Comparison of ENCODE assay signal across 19 cellular contexts in the genomic region with DNA sequence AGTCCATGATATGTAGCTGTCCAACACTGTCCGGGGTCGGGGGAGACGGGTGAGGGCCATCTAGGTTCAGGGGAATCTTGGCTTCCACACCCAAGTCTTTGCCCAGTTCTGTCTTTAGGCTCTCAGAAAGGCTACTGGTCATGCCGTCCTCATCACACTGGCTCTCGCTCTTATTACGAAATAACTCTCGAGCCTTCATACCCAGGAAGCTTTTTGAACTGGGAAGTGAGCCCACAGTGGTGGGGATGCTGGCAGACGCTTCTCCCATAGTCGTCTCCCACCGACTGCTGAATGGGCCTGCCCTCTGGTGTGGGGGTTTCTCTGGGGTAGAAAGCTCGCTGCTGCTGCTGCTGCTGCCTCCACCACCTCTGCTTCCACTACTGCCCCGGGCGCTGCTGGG. TPM values are rescaled to one million over a fixed set of nuclear protein-coding genes. Genes with fewer than 3 reads are reported as not detected.
"Had no signal": no experiment of that assay in that cellular context is flagged by ENCODE, and none has a peak within 500 bp of the region (broad histone marks: within the 10 kb centered on the region; RNA-seq: fewer than 3 reads in every experiment).

No MANE protein-coding gene starts in this region.

- DNase-seq: activated CD4-positive, alpha-beta memory T cell treated with anti-CD3 and anti-CD28 coated beads, Interleukin-2, amount 10 ng/mL, durations not matched to agents 7 days and 5 days; activated CD4-positive, alpha-beta T cell treated with anti-CD3 and anti-CD28 coated beads for 4 hours; activated naive CD4-positive, alpha-beta T cell treated with anti-CD3 and anti-CD28 coated beads, Interleukin-2, amount 50 U/mL, for 16 hours; activated T-cell treated with anti-CD3 and anti-CD28 coated beads, Interleukin-2, amount 50 U/mL, for 24 hours; effector memory CD8-positive, alpha-beta T cell; islet precursor cell; left ventricle myocardium superior; mesendoderm; small intestine; stimulated activated CD4-positive, alpha-beta T cell treated with anti-CD3 and anti-CD28 coated beads, Interleukin-4, amount 100 ng/mL, for 4 hours; stimulated activated CD8-positive, alpha-beta memory T cell treated with anti-CD3 and anti-CD28 coated beads, Interleukin-4, amount 100 ng/mL, for 48 hours; stimulated activated naive CD4-positive, alpha-beta T cell treated with Interleukin-2 at 50 U/mL for 16 hours; T-helper 2 cell had no signal

- H3K4me1 ChIP-seq: gastroesophageal sphincter had no signal

- H3K27me3 Mint-ChIP-seq: activated CD4-positive, alpha-beta memory T cell treated with anti-CD3 and anti-CD28 coated beads, Interleukin-2, amount 10 ng/mL, durations not matched to agents 7 days and 5 days; activated T-cell treated with anti-CD3 and anti-CD28 coated beads, Interleukin-2, amount 50 U/mL, for 24 hours; effector memory CD8-positive, alpha-beta T cell; natural killer cell treated with Interleukin-12 subunit alpha and Interleukin-12 subunit beta and Interleukin-15 and Interleukin-18, amount 100 ng/mL, for 72 hours had no signal

- H3K27ac Mint-ChIP-seq: activated CD4-positive, alpha-beta memory T cell treated with anti-CD3 and anti-CD28 coated beads, Interleukin-2, amount 10 ng/mL, durations not matched to agents 7 days and 5 days; activated T-cell treated with anti-CD3 and anti-CD28 coated beads, Interleukin-2, amount 50 U/mL, for 24 hours; natural killer cell treated with Interleukin-12 subunit alpha and Interleukin-12 subunit beta and Interleukin-15 and Interleukin-18, amount 100 ng/mL, for 72 hours; WTC11 had no signal

- H3K27me3 ChIP-seq: adrenal gland, gastroesophageal sphincter had no signal

- H3K4me1 Mint-ChIP-seq: WTC11 had no signal

- ATAC-seq: effector memory CD8-positive, alpha-beta T cell; gastroesophageal sphincter; natural killer cell treated with Interleukin-12 subunit alpha and Interleukin-12 subunit beta and Interleukin-15 and Interleukin-18, amount 100 ng/mL, for 72 hours; WTC11 had no signal

- H3K27ac ChIP-seq: coronary artery, epithelial cell of prostate, gastroesophageal sphincter had no signal

- H3K4me3 Mint-ChIP-seq: activated CD4-positive, alpha-beta memory T cell treated with anti-CD3 and anti-CD28 coated beads, Interleukin-2, amount 10 ng/mL, durations not matched to agents 7 days and 5 days; activated T-cell treated with anti-CD3 and anti-CD28 coated beads, Interleukin-2, amount 50 U/mL, for 24 hours; effector memory CD8-positive, alpha-beta T cell; natural killer cell treated with Interleukin-12 subunit alpha and Interleukin-12 subunit beta and Interleukin-15 and Interleukin-18, amount 100 ng/mL, for 72 hours; WTC11 had no signal

- H3K4me3 ChIP-seq: adrenal gland, coronary artery, gastroesophageal sphincter had no signal

- H3K9me3 ChIP-seq: adrenal gland, gastroesophageal sphincter had no signal

- H3K9me3 Mint-ChIP-seq: activated CD4-positive, alpha-beta memory T cell treated with anti-CD3 and anti-CD28 coated beads, Interleukin-2, amount 10 ng/mL, durations not matched to agents 7 days and 5 days; activated T-cell treated with anti-CD3 and anti-CD28 coated beads, Interleukin-2, amount 50 U/mL, for 24 hours; effector memory CD8-positive, alpha-beta T cell; natural killer cell treated with Interleukin-12 subunit alpha and Interleukin-12 subunit beta and Interleukin-15 and Interleukin-18, amount 100 ng/mL, for 72 hours; WTC11 had no signal

RNA-seq across cellular contexts. Expression of a gene that starts 18.2 kb away (rescaled TPM):
- total RNA-seq: activated CD4-positive, alpha-beta memory T cell treated with anti-CD3 and anti-CD28 coated beads, Interleukin-2, amount 10 ng/mL, durations not matched to agents 7 days and 5 days; natural killer cell treated with Interleukin-12 subunit alpha and Interleukin-12 subunit beta and Interleukin-15 and Interleukin-18, amount 100 ng/mL, for 72 hours had no signal
